Comparison of ENCODE assay signal across 8 cellular contexts in genomic region chr5:33423018-33423630, GRCh38. TPM values are rescaled to one million over a fixed set of nuclear protein-coding genes. Genes with fewer than 3 reads are reported as not detected.
DNase-seq lines count a peak whose midpoint lies in the region; ATAC-seq and TF ChIP-seq lines count a peak whose summit lies in the region.

No MANE protein-coding gene starts in this region.

- ATAC-seq in HG03139 (IDR thresholded peaks at IDR 0.05; ENCODE audit: unreplicated experiment) (no peak), HG02571 (IDR thresholded peaks at IDR 0.05; ENCODE audit: unreplicated experiment) (no peak)

- DNase-seq in LoVo (ENCODE audit: low spot score): peak; percentile 38
- DNase-seq in amniotic epithelial cell (ENCODE audit: low read depth): peak; percentile 36
- no peak for DNase-seq in NCI-H2107 (lab: John Stamatoyannopoulos, UW)
- no peak for DNase-seq in prostate gland (ENCODE audit: low spot score)

- H3K9me2 ChIP-seq in DOHH2 (replicated peaks; ENCODE audit: control insufficient read depth, low read length): no peaks in the 10 kb centered on the region

- TF ChIP-seq CTCF in DOHH2 (IDR thresholded peaks at IDR 0.05; ENCODE audit: low read depth, low read length, poor library complexity, severe bottlenecking) (peak; percentile 51), liver (IDR thresholded peaks at IDR 0.05; ENCODE audit: low read depth, low read length, missing input control) (peak; percentile 51), prostate gland (IDR thresholded peaks at IDR 0.05) (peak in 2 of 4 experiments; percentile 33 to 40)

- no peak for TF ChIP-seq POLR2A in prostate gland (IDR thresholded peaks at IDR 0.05)

- no peaks in the 10 kb centered on the region for H3F3A ChIP-seq in DOHH2 (ENCODE audit: control insufficient read depth, insufficient read depth)

- H3K4me2 ChIP-seq in DOHH2 (ENCODE audit: low read length): no peak overlapping the region

- H3K27ac ChIP-seq in DOHH2 (ENCODE audit: low read depth, low read length) (no peak overlapping the region), liver (ENCODE audit: low read depth in 1 of 2, low read length in 2 of 2) (no peak overlapping the region), prostate gland (no peak overlapping the region)

- H3K27me3 ChIP-seq in DOHH2 (ENCODE audit: control insufficient read depth, low read length) (peaks cover 10% of the 10 kb centered on the region), liver (ENCODE audit: control insufficient read depth in 4 of 4, insufficient read depth in 4 of 4, low read length in 3 of 4) (no peaks in the 10 kb centered on the region), prostate gland (replicated peaks; ENCODE audit: insufficient read depth) (no peaks in the 10 kb centered on the region)

- H3K36me3 ChIP-seq in DOHH2 (ENCODE audit: control insufficient read depth, low read length) (no peaks in the 10 kb centered on the region), liver (ENCODE audit: control insufficient read depth in 4 of 4, insufficient read depth in 3 of 4, low read depth in 1 of 4, low read length in 3 of 4) (no peaks in the 10 kb centered on the region), prostate gland (no peaks in the 10 kb centered on the region)

- no peaks in the 10 kb centered on the region for H3K79me2 ChIP-seq in DOHH2 (ENCODE audit: control insufficient read depth, low read length)

- H3K9ac ChIP-seq in liver (ENCODE audit: low read depth in 1 of 2, low read length in 2 of 2): no peak overlapping the region

- H3K4me3 ChIP-seq in DOHH2 (ENCODE audit: low read length) (no peak overlapping the region), liver (ENCODE audit: low read depth in 1 of 3, low read length in 3 of 3) (no peak overlapping the region), prostate gland (no peak overlapping the region)

- TF ChIP-seq RAD21 in liver (IDR thresholded peaks at IDR 0.05): peak; percentile 78 to 80

- no peaks in the 10 kb centered on the region for H4K20me1 ChIP-seq in DOHH2 (ENCODE audit: control insufficient read depth, insufficient read depth, low read depth, low read length)

- H3K9me3 ChIP-seq in DOHH2 (ENCODE audit: control insufficient read depth, insufficient read depth, low read length) (no peaks in the 10 kb centered on the region), liver (ENCODE audit: control insufficient read depth in 4 of 4, low read length in 3 of 4) (no peaks in the 10 kb centered on the region), prostate gland (no peaks in the 10 kb centered on the region)

- 9% methylated on average over 3 of the region's 3 CpGs for WGBS in liver
- WGBS in prostate gland: 14% methylated on average over 3 of the region's 3 CpGs

- no peaks in the 10 kb centered on the region for H3K4me1 ChIP-seq in DOHH2 (ENCODE audit: control insufficient read depth, low read length)
- H3K4me1 ChIP-seq in liver (ENCODE audit: control insufficient read depth in 4 of 4, insufficient read depth in 4 of 4, low read length in 3 of 4): peaks cover 0 to 1% (median 0%) of the 10 kb centered on the region in 4 donors
- H3K4me1 ChIP-seq in prostate gland (replicated peaks): no peaks in the 10 kb centered on the region

- intact Hi-C loops in prostate gland (cut with DNase I): loop anchor here (10.0 kb wide), 1 partner anchor 708 kb away; the partner anchor contains the start of gene NPR3

TF ChIP-seq in liver, 16 proteins besides CTCF, POLR2A, EP300 and RAD21:
- TF ChIP-seq EGR1 (IDR thresholded peaks at IDR 0.05; ENCODE audit: low read depth in 2 of 2) (no peak), RXRA (IDR thresholded peaks at IDR 0.05) (no peak), FOXA1 (IDR thresholded peaks at IDR 0.05) (no peak), HNF4G (IDR thresholded peaks at IDR 0.05) (no peak), YY1 (IDR thresholded peaks at IDR 0.05) (no peak), SP1 (IDR thresholded peaks at IDR 0.05) (no peak), NR2F2 (IDR thresholded peaks at IDR 0.05) (no peak), REST (IDR thresholded peaks at IDR 0.05) (no peak), HNF4A (conservative IDR thresholded peaks at IDR 0.05) (no peak)
- TF ChIP-seq, protein P1, sequence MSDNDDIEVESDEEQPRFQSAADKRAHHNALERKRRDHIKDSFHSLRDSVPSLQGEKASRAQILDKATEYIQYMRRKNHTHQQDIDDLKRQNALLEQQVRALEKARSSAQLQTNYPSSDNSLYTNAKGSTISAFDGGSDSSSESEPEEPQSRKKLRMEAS (IDR thresholded peaks at IDR 0.05): no peak

RNA-seq across cellular contexts. Expression of gene TARS1, which starts 17.6 kb away (rescaled TPM):
- total RNA-seq in liver (100 to 1,000 TPM; 101 TPM), prostate gland (10 to 100 TPM; 27.4 to 65.9 TPM)
- polyA plus RNA-seq in liver: 10 to 100 TPM; 69.1 to 85.8 TPM

Comparison
In these comparisons a context has a peak if more than half of its experiments do, and no peak if none do; other contexts are left out.
1. DNase-seq: peak in LoVo (single experiment) and amniotic epithelial cell (single experiment); none in NCI-H2107 (single experiment) and prostate gland (single experiment).